ENCODE assay signal across 18 cellular contexts in the genomic region with DNA sequence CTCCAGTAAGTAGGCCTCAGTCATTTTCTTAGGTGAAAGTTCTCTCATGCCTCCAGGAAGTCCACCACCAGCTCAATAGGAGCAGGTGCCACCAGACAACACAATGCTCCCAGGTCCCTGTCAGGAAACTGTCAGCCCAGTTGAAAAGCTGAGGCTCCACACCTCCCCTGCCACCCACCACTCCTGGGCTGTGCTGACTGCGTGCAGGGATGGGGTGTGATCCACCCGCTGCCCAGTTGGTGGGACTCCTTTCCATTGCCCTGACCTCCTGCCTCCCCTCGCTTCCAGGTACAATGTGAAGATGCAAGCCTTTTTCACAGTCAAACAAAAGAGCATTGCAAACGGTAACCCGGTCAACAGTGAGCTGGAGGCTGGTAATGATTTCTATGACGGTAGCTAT.
A peak's percentile ranks its signal among the peaks of the same experiment; 100 is the strongest.
DNase-seq lines count a peak whose midpoint lies in the region; TF ChIP-seq lines count a peak whose summit lies in the region.
"Had no signal": no experiment of that assay in that cellular context is flagged by ENCODE, and none has a peak within 500 bp of the region (broad histone marks: within the 10 kb centered on the region; RNA-seq: fewer than 3 reads in every experiment).

No MANE protein-coding gene starts in this region.

- no peaks in the 10 kb centered on the region for H3K9me3 Mint-ChIP-seq in neural crest cell
- H3K9me3 Mint-ChIP-seq in activated naive CD8-positive, alpha-beta T cell treated with anti-CD3 and anti-CD28 coated beads for 36 hours = no peaks in the 10 kb centered on the region
- H3K9me3 Mint-ChIP-seq: CD4-positive, alpha-beta T cell had no signal

- peak overlapping the region; percentile 19 for H3K27ac Mint-ChIP-seq in neural crest cell (ENCODE audit: unreplicated experiment)
- H3K27ac Mint-ChIP-seq in activated naive CD8-positive, alpha-beta T cell treated with anti-CD3 and anti-CD28 coated beads for 36 hours = no peak overlapping the region
- H3K27ac Mint-ChIP-seq: CD4-positive, alpha-beta T cell; CD8-positive, alpha-beta memory T cell had no signal

- H3K4me3 Mint-ChIP-seq in neural crest cell = no peak overlapping the region
- H3K4me3 Mint-ChIP-seq in activated naive CD8-positive, alpha-beta T cell treated with anti-CD3 and anti-CD28 coated beads for 36 hours = no peak overlapping the region
- H3K4me3 Mint-ChIP-seq: CD14-positive monocyte; CD4-positive, alpha-beta T cell; CD8-positive, alpha-beta memory T cell had no signal

- TF ChIP-seq CTCF in neural crest cell (conservative IDR thresholded peaks at IDR 0.05) = no peak

- DNase-seq in DMS153 (lab: John Stamatoyannopoulos, UW) = peak; percentile 33
- DNase-seq in DMS153 treated with DMSO at 0.1 percent for 48 hours (lab: John Stamatoyannopoulos, UW; ENCODE audit: unreplicated experiment) = no peak
- DNase-seq in neural crest cell (ENCODE audit: low read depth, low spot score) = no peak
- peak; percentile 70 for DNase-seq in posterior vena cava (ENCODE audit: low spot score)
- no peak for DNase-seq in activated CD4-positive, CD25-positive, alpha-beta regulatory T cell treated with anti-CD3 and anti-CD28 coated beads, Interleukin-2, amount 50 U/mL, for 72 hours
- no peak for DNase-seq in activated naive CD8-positive, alpha-beta T cell treated with anti-CD3 and anti-CD28 coated beads for 36 hours
- DNase-seq in AG08396 (ENCODE audit: low spot score) = no peak
- no peak for DNase-seq in NCI-H2196 treated with DMSO at 0.1 percent for 48 hours (lab: John Stamatoyannopoulos, UW; ENCODE audit: unreplicated experiment)
- DNase-seq: AML-193; BE2C; CD4-positive, alpha-beta T cell; CD8-positive, alpha-beta memory T cell; DMS 273 treated with DMSO at 0.1 percent for 48 hours; DND-41; GM23248; H7; HCEC 1CT had no signal

- no peaks in the 10 kb centered on the region for H3K4me1 Mint-ChIP-seq in neural crest cell
- peaks cover 4% of the 10 kb centered on the region for H3K4me1 Mint-ChIP-seq in activated naive CD8-positive, alpha-beta T cell treated with anti-CD3 and anti-CD28 coated beads for 36 hours

- intact Hi-C loops in posterior vena cava (cut with DNase I) = no loop called here

- H3K36me3 Mint-ChIP-seq in neural crest cell (ENCODE audit: low read depth) = no peaks in the 10 kb centered on the region
- H3K36me3 Mint-ChIP-seq in activated naive CD8-positive, alpha-beta T cell treated with anti-CD3 and anti-CD28 coated beads for 36 hours = no peaks in the 10 kb centered on the region
- H3K36me3 Mint-ChIP-seq: CD8-positive, alpha-beta memory T cell had no signal

- H3K27me3 Mint-ChIP-seq in neural crest cell (ENCODE audit: low read depth) = no peaks in the 10 kb centered on the region
- no peaks in the 10 kb centered on the region for H3K27me3 Mint-ChIP-seq in activated naive CD8-positive, alpha-beta T cell treated with anti-CD3 and anti-CD28 coated beads for 36 hours
- H3K27me3 Mint-ChIP-seq: CD4-positive, alpha-beta T cell; CD8-positive, alpha-beta memory T cell had no signal

Comparison
In these comparisons a context has a peak if more than half of its experiments do, and no peak if none do; other contexts are left out.
1. DNase-seq: peak in DMS153 (single experiment) and posterior vena cava (single experiment); none in DMS153 treated with DMSO at 0.1 percent for 48 hours (single experiment), neural crest cell (single experiment), activated CD4-positive, CD25-positive, alpha-beta regulatory T cell treated with anti-CD3 and anti-CD28 coated beads, Interleukin-2, amount 50 U/mL, for 72 hours (single experiment), activated naive CD8-positive, alpha-beta T cell treated with anti-CD3 and anti-CD28 coated beads for 36 hours (single experiment), AG08396 (single experiment) and NCI-H2196 treated with DMSO at 0.1 percent for 48 hours (single experiment).